2 cellular contexts compared by ENCODE assay signal in genomic region chr2:181961167-181961566, GRCh38. TPM values are rescaled to one million over a fixed set of nuclear protein-coding genes. Genes with fewer than 3 reads are reported as not detected.
"Had no signal": no experiment of that assay in that cellular context is flagged by ENCODE, and none has a peak within 500 bp of the region (broad histone marks: within the 10 kb centered on the region; RNA-seq: fewer than 3 reads in every experiment).

No MANE protein-coding gene starts in this region.

RNA-seq across cellular contexts. Expression of gene PPP1R1C, which starts 24.5 kb away (rescaled TPM):
- total RNA-seq: lung microvascular endothelial cell; natural killer cell treated with Interleukin-12 subunit alpha and Interleukin-12 subunit beta and Interleukin-15 and Interleukin-18, amount 100 ng/mL, for 72 hours had no signal
